Comparison of ENCODE assay signal across 8 cellular contexts in genomic region chr19:19642506-19643157, GRCh38. TPM values are rescaled to one million over a fixed set of nuclear protein-coding genes. Genes with fewer than 3 reads are reported as not detected.
DNase-seq lines count a peak whose midpoint lies in the region; ATAC-seq and TF ChIP-seq lines count a peak whose summit lies in the region.

No MANE protein-coding gene starts in this region.

- H3K36me3 Mint-ChIP-seq in activated CD4-positive, alpha-beta T cell treated with anti-CD3 and anti-CD28 coated beads for 36 hours (ENCODE audit: low read depth) = peaks cover 33% of the 10 kb centered on the region

- peaks cover 50% of the 10 kb centered on the region for H3K36me3 ChIP-seq in KOPT-K1 (ENCODE audit: insufficient read depth, low read length)
- peaks cover 0 to 53% of the 10 kb centered on the region in 2 donors for H3K36me3 ChIP-seq in gastroesophageal sphincter

- peaks cover 10% of the 10 kb centered on the region for H3K4me1 Mint-ChIP-seq in activated CD4-positive, alpha-beta T cell treated with anti-CD3 and anti-CD28 coated beads for 36 hours

- TF ChIP-seq EP300 in gastroesophageal sphincter (IDR thresholded peaks at IDR 0.05) = no peak

- H3K9me3 ChIP-seq in KOPT-K1 (ENCODE audit: insufficient read depth, low read length, poor library complexity, severe bottlenecking) (no peaks in the 10 kb centered on the region), gastroesophageal sphincter (no peaks in the 10 kb centered on the region)

- WGBS in gastroesophageal sphincter (ENCODE audit: low coverage in 1 of 2), 2 donors = 20 to 29% methylated on average over 12 to 15 of the region's 16 CpGs

- peaks cover 0 to 19% (median 5%) of the 10 kb centered on the region in 3 donors for H3K4me1 ChIP-seq in gastroesophageal sphincter

- CTCF ChIA-PET in activated CD4-positive, alpha-beta T cell treated with anti-CD3 and anti-CD28 coated beads for 36 hours (lab: Charles Lee) = interaction anchor here (0.7 kb wide), 1 partner anchor 40 kb away, joined by 3 read pairs; no protein-coding TSS in a partner anchor

- peak overlapping the region; percentile 100 for H3K4me3 Mint-ChIP-seq in activated CD4-positive, alpha-beta T cell treated with anti-CD3 and anti-CD28 coated beads for 36 hours

- H3K27me3 ChIP-seq in gastroesophageal sphincter = no peaks in the 10 kb centered on the region

- H3K27ac ChIP-seq in KOPT-K1 (ENCODE audit: low read depth, low read length, poor library complexity, severe bottlenecking) = peak overlapping the region; percentile 75
- H3K27ac ChIP-seq in gastroesophageal sphincter = peak overlapping the region in 2 of 4 donors; percentile 54 to 76

- POLR2A ChIA-PET in activated CD4-positive, alpha-beta T cell treated with anti-CD3 and anti-CD28 coated beads for 36 hours (lab: Charles Lee) = no interaction called here

- TF ChIP-seq CTCF in gastroesophageal sphincter (IDR thresholded peaks at IDR 0.05) (no peak), retinal pigment epithelial cell (conservative IDR thresholded peaks at IDR 0.05; ENCODE audit: low read depth, low read length) (no peak)

- intact Hi-C loops in activated CD4-positive, alpha-beta T cell treated with anti-CD3 and anti-CD28 coated beads for 36 hours (cut with DNase I, micrococcal nuclease) = loop anchor here (1.0 to 5.0 kb wide), 10 partner anchors 14 to 450 kb away; partner anchors contain the start of genes PBX4 (in 2 of the 2), ATP13A1 (in 1 of the 2), BORCS8 (in 1 of the 2) and LPAR2 (in 1 of the 2)

- no peak for TF ChIP-seq POLR2A in gastroesophageal sphincter (IDR thresholded peaks at IDR 0.05)

- peak overlapping the region; percentile 96 for H3K27ac Mint-ChIP-seq in activated CD4-positive, alpha-beta T cell treated with anti-CD3 and anti-CD28 coated beads for 36 hours

- H3K9me3 Mint-ChIP-seq in activated CD4-positive, alpha-beta T cell treated with anti-CD3 and anti-CD28 coated beads for 36 hours (ENCODE audit: low read depth) = no peaks in the 10 kb centered on the region

- H3K27me3 Mint-ChIP-seq in activated CD4-positive, alpha-beta T cell treated with anti-CD3 and anti-CD28 coated beads for 36 hours = no peaks in the 10 kb centered on the region

- H3K4me3 ChIP-seq in gastroesophageal sphincter (peak overlapping the region; percentile 60 to 68), retinal pigment epithelial cell (ENCODE audit: low read length) (peak overlapping the region; percentile 81)

- peak; percentile 54 for ATAC-seq in activated CD4-positive, alpha-beta T cell treated with anti-CD3 and anti-CD28 coated beads for 36 hours
- ATAC-seq in gastroesophageal sphincter (no peak), HG02763 (IDR thresholded peaks at IDR 0.05; ENCODE audit: unreplicated experiment) (no peak)

- DNase-seq in activated CD4-positive, alpha-beta T cell treated with anti-CD3 and anti-CD28 coated beads for 36 hours = peak; percentile 68
- no peak for DNase-seq in activated CD4-positive, alpha-beta T cell treated with anti-CD3 and anti-CD28 coated beads for 1 hour
- peak; percentile 74 for DNase-seq in activated CD8-positive, alpha-beta memory T cell treated with anti-CD3 and anti-CD28 coated beads, Interleukin-2, amount 50 U/mL, for 48 hours
- DNase-seq in retinal pigment epithelial cell (ENCODE audit: low read depth) (no peak), OCI-M2 (lab: John Stamatoyannopoulos, UW; ENCODE audit: unreplicated experiment) (no peak)

RNA-seq across cellular contexts. Expression of gene GMIP, which starts 0.8 kb away (rescaled TPM):
- total RNA-seq in activated CD4-positive, alpha-beta T cell treated with anti-CD3 and anti-CD28 coated beads for 36 hours = 10 to 100 TPM; 54.9 to 56.6 TPM
- 10 to 100 TPM in 1 of 4 donors, 1 to 10 TPM in 3; 7.7 to 11.2 (median 8.0) TPM for total RNA-seq in gastroesophageal sphincter

RNA-seq across cellular contexts. Expression of gene LPAR2, which starts 14.6 kb away (rescaled TPM):
- 10 to 100 TPM; 21.6 to 33.2 TPM for total RNA-seq in activated CD4-positive, alpha-beta T cell treated with anti-CD3 and anti-CD28 coated beads for 36 hours
- total RNA-seq in gastroesophageal sphincter = 1 to 10 TPM in 3 of 4 donors, under 1 TPM in 1; 0.78 to 3.5 (median 2.3) TPM

RNA-seq across cellular contexts. Expression of gene ATP13A1, which starts 20.8 kb away (rescaled TPM):
- total RNA-seq in activated CD4-positive, alpha-beta T cell treated with anti-CD3 and anti-CD28 coated beads for 36 hours = 10 to 100 TPM; 61.8 to 71.2 TPM
- total RNA-seq in gastroesophageal sphincter = 100 to 1,000 TPM in 1 of 4 donors, 10 to 100 TPM in 3; 65.6 to 142 (median 92.3) TPM

RNA-seq across cellular contexts. Expression of gene PBX4, which starts 24.1 kb away (rescaled TPM):
- total RNA-seq in activated CD4-positive, alpha-beta T cell treated with anti-CD3 and anti-CD28 coated beads for 36 hours = 10 to 100 TPM; 19.4 to 21.2 TPM
- total RNA-seq in gastroesophageal sphincter = 1 to 10 TPM in 1 of 4 donors, under 1 TPM in 3; 0.42 to 4.5 (median 0.68) TPM

RNA-seq across cellular contexts. Expression of gene ZNF101, which starts 26.0 kb away (rescaled TPM):
- total RNA-seq in activated CD4-positive, alpha-beta T cell treated with anti-CD3 and anti-CD28 coated beads for 36 hours = 10 to 100 TPM; 63.9 to 70.8 TPM
- 1 to 10 TPM; 2.5 to 7.6 (median 4.4) TPM for total RNA-seq in gastroesophageal sphincter

Comparison
In these comparisons a context has a peak if more than half of its experiments do, and no peak if none do; other contexts are left out.
1. DNase-seq: peak in activated CD4-positive, alpha-beta T cell treated with anti-CD3 and anti-CD28 coated beads for 36 hours (single experiment) and activated CD8-positive, alpha-beta memory T cell treated with anti-CD3 and anti-CD28 coated beads, Interleukin-2, amount 50 U/mL, for 48 hours (single experiment); none in activated CD4-positive, alpha-beta T cell treated with anti-CD3 and anti-CD28 coated beads for 1 hour (single experiment), retinal pigment epithelial cell (single experiment) and OCI-M2 (single experiment).
2. RNA of gene GMIP, which starts 0.8 kb away (total RNA-seq): 54.9 to 56.6 TPM in activated CD4-positive, alpha-beta T cell treated with anti-CD3 and anti-CD28 coated beads for 36 hours; 7.7 to 11.2 TPM in gastroesophageal sphincter; every median in the first group is over 4 times any median in the second.
3. RNA of gene LPAR2, which starts 14.6 kb away (total RNA-seq): 21.6 to 33.2 TPM in activated CD4-positive, alpha-beta T cell treated with anti-CD3 and anti-CD28 coated beads for 36 hours; 0.78 to 3.5 TPM in gastroesophageal sphincter; every median in the first group is over 4 times any median in the second.